14 cellular contexts compared by ENCODE assay signal in genomic region chr4:152072886-152073285, GRCh38.
"Had no signal": no experiment of that assay in that cellular context is flagged by ENCODE, and none has a peak within 500 bp of the region (broad histone marks: within the 10 kb centered on the region; RNA-seq: fewer than 3 reads in every experiment).

No MANE protein-coding gene starts in this region.

- H3K27me3 Mint-ChIP-seq: activated CD4-positive, alpha-beta memory T cell treated with anti-CD3 and anti-CD28 coated beads, Interleukin-2, amount 10 ng/mL, durations not matched to agents 7 days and 5 days; activated CD4-positive, alpha-beta T cell treated with anti-CD3 and anti-CD28 coated beads for 36 hours; natural killer cell treated with Interleukin-12 subunit alpha and Interleukin-12 subunit beta and Interleukin-15 and Interleukin-18, amount 100 ng/mL, for 72 hours; T-helper 17 cell had no signal

- H3K27ac ChIP-seq: cardiac muscle cell, epithelial cell of prostate, left lung, psoas muscle, WERI-Rb-1 had no signal

- H3K27me3 ChIP-seq: heart left ventricle, left lung had no signal

- H3K4me3 ChIP-seq: cardiac muscle cell, heart left ventricle, left lung, psoas muscle had no signal

- H3K4me3 Mint-ChIP-seq: activated CD4-positive, alpha-beta memory T cell treated with anti-CD3 and anti-CD28 coated beads, Interleukin-2, amount 10 ng/mL, durations not matched to agents 7 days and 5 days; activated CD4-positive, alpha-beta T cell treated with anti-CD3 and anti-CD28 coated beads for 36 hours; activated T-cell treated with anti-CD3 and anti-CD28 coated beads, Interleukin-2, amount 50 U/mL, for 4 hours; natural killer cell treated with Interleukin-12 subunit alpha and Interleukin-12 subunit beta and Interleukin-15 and Interleukin-18, amount 100 ng/mL, for 72 hours; T-helper 17 cell had no signal

- H3K27ac Mint-ChIP-seq: activated CD4-positive, alpha-beta memory T cell treated with anti-CD3 and anti-CD28 coated beads, Interleukin-2, amount 10 ng/mL, durations not matched to agents 7 days and 5 days; activated CD4-positive, alpha-beta T cell treated with anti-CD3 and anti-CD28 coated beads for 36 hours; natural killer cell treated with Interleukin-12 subunit alpha and Interleukin-12 subunit beta and Interleukin-15 and Interleukin-18, amount 100 ng/mL, for 72 hours; T-helper 17 cell had no signal

- H3K4me1 ChIP-seq: psoas muscle had no signal

- H3K9me3 Mint-ChIP-seq: activated CD4-positive, alpha-beta memory T cell treated with anti-CD3 and anti-CD28 coated beads, Interleukin-2, amount 10 ng/mL, durations not matched to agents 7 days and 5 days; activated T-cell treated with anti-CD3 and anti-CD28 coated beads, Interleukin-2, amount 50 U/mL, for 4 hours; natural killer cell treated with Interleukin-12 subunit alpha and Interleukin-12 subunit beta and Interleukin-15 and Interleukin-18, amount 100 ng/mL, for 72 hours had no signal

- H3K9me3 ChIP-seq: heart left ventricle, left lung, psoas muscle had no signal

- ATAC-seq: activated CD4-positive, alpha-beta T cell treated with anti-CD3 and anti-CD28 coated beads for 36 hours; activated T-cell treated with anti-CD3 and anti-CD28 coated beads, Interleukin-2, amount 50 U/mL, for 4 hours; natural killer cell treated with Interleukin-12 subunit alpha and Interleukin-12 subunit beta and Interleukin-15 and Interleukin-18, amount 100 ng/mL, for 72 hours; psoas muscle; T-helper 17 cell had no signal

- H3K36me3 Mint-ChIP-seq: natural killer cell treated with Interleukin-12 subunit alpha and Interleukin-12 subunit beta and Interleukin-15 and Interleukin-18, amount 100 ng/mL, for 72 hours had no signal

- DNase-seq: activated CD4-positive, alpha-beta memory T cell treated with anti-CD3 and anti-CD28 coated beads, Interleukin-2, amount 10 ng/mL, durations not matched to agents 7 days and 5 days; activated CD4-positive, alpha-beta T cell treated with anti-CD3 and anti-CD28 coated beads for 36 hours; activated effector memory CD4-positive, alpha-beta T cell treated with Interleukin-2 at 50 U/mL for 16 hours; activated naive CD4-positive, alpha-beta T cell treated with anti-CD3 and anti-CD28 coated beads, Interleukin-2, amount 50 U/mL, for 16 hours; activated T-cell treated with anti-CD3 and anti-CD28 coated beads, Interleukin-2, amount 50 U/mL, for 4 hours; heart left ventricle; left lung; psoas muscle; stimulated activated CD4-positive, alpha-beta T cell treated with anti-CD3 and anti-CD28 coated beads, Interleukin-1b, Interleukin-23, amount 100 ng/mL, for 48 hours; T-helper 17 cell had no signal

- H3K36me3 ChIP-seq: cardiac muscle cell, heart left ventricle, left lung, WERI-Rb-1 had no signal
